In genomic region chr16:726188-726437, GRCh38 we compare ENCODE assay signal across 9 cellular contexts. TPM values are rescaled to one million over a fixed set of nuclear protein-coding genes. Genes with fewer than 3 reads are reported as not detected.
DNase-seq lines count a peak whose midpoint lies in the region; ATAC-seq and TF ChIP-seq lines count a peak whose summit lies in the region.
"Had no signal": no experiment of that assay in that cellular context is flagged by ENCODE, and none has a peak within 500 bp of the region (broad histone marks: within the 10 kb centered on the region; RNA-seq: fewer than 3 reads in every experiment).

No MANE protein-coding gene starts in this region.

- H3K4me1 Mint-ChIP-seq in Calu3 (ENCODE audit: low read depth, unreplicated experiment) (no peaks in the 10 kb centered on the region), osteocyte (ENCODE audit: unreplicated experiment) (peaks cover 3% of the 10 kb centered on the region)

- DNase-seq in Calu3 (no peak), IMR-90 (no peak), coronary artery (ENCODE audit: low spot score) (no peak), osteocyte (ENCODE audit: extremely low spot score, unreplicated experiment) (no peak), NCI-H226 (no peak)
- no peak for DNase-seq in activated CD8-positive, alpha-beta memory T cell treated with anti-CD3 and anti-CD28 coated beads, Interleukin-2, amount 50 U/mL, for 48 hours
- no peak for DNase-seq in activated CD4-positive, alpha-beta T cell treated with anti-CD3 and anti-CD28 coated beads, Interleukin-2, amount 50 U/mL, for 4 hours
- DNase-seq: activated CD8-positive, alpha-beta memory T cell treated with anti-CD3 and anti-CD28 coated beads, Interleukin-2, amount 10 ng/mL, durations not matched to agents 7 days and 5 days; heart left ventricle had no signal

- peaks cover 4% of the 10 kb centered on the region for H4K20me1 ChIP-seq in IMR-90 (ENCODE audit: insufficient read depth, low read length)

- no peaks in the 10 kb centered on the region for H3K27me3 ChIP-seq in IMR-90 (ENCODE audit: control insufficient read depth, insufficient read depth, low read length)

- no peak overlapping the region for H2BK20ac ChIP-seq in IMR-90 (ENCODE audit: low read depth, low read length)

- no peak for TF ChIP-seq CTCF in Calu3 (IDR thresholded peaks at IDR 0.05; ENCODE audit: unreplicated experiment)
- TF ChIP-seq CTCF in IMR-90 (conservative IDR thresholded peaks at IDR 0.05; ENCODE audit: low read depth, low read length) = no peak
- no peak for TF ChIP-seq CTCF in coronary artery (IDR thresholded peaks at IDR 0.05)
- TF ChIP-seq CTCF in osteocyte (IDR thresholded peaks at IDR 0.05) = no peak

- no peak overlapping the region for H3K14ac ChIP-seq in IMR-90 (replicated peaks; ENCODE audit: low read depth, low read length)

- no peak overlapping the region for H2BK15ac ChIP-seq in IMR-90 (ENCODE audit: low read depth, low read length)

- H2AK5ac ChIP-seq in IMR-90 (ENCODE audit: low read depth, low read length) = no peak overlapping the region

- peaks cover 69% of the 10 kb centered on the region for H3K36me3 Mint-ChIP-seq in Calu3 (ENCODE audit: insufficient read depth, unreplicated experiment)
- H3K36me3 Mint-ChIP-seq in osteocyte (ENCODE audit: unreplicated experiment) = no peaks in the 10 kb centered on the region
- H3K36me3 Mint-ChIP-seq: activated CD8-positive, alpha-beta memory T cell treated with anti-CD3 and anti-CD28 coated beads, Interleukin-2, amount 10 ng/mL, durations not matched to agents 7 days and 5 days had no signal

- H2AFZ ChIP-seq in IMR-90 (replicated peaks; ENCODE audit: low read length, poor library complexity) = peak overlapping the region; percentile 38

- no peak for TF ChIP-seq POLR2A in IMR-90 (IDR thresholded peaks at IDR 0.05; ENCODE audit: low read depth, low read length)

- H3K27ac ChIP-seq in IMR-90 (ENCODE audit: insufficient read depth, low read length) (no peak overlapping the region), coronary artery (no peak overlapping the region)

- H3K23ac ChIP-seq in IMR-90 (ENCODE audit: low read depth, low read length) = no peak overlapping the region; the same call in 1 of the 2 replicates

- dilution Hi-C loops in IMR-90 (cut with HindIII; ENCODE audit: low sequenced_read_pairs, unreplicated experiment) = no loop called here

- peaks cover 3% of the 10 kb centered on the region; the same call in 1 of the 2 replicates for H3K36me3 ChIP-seq in IMR-90 (ENCODE audit: control insufficient read depth, insufficient read depth, low read length)

- H3K27me3 Mint-ChIP-seq in Calu3 (ENCODE audit: unreplicated experiment) = no peaks in the 10 kb centered on the region
- H3K27me3 Mint-ChIP-seq in osteocyte (ENCODE audit: unreplicated experiment) = no peaks in the 10 kb centered on the region
- H3K27me3 Mint-ChIP-seq: activated CD8-positive, alpha-beta memory T cell treated with anti-CD3 and anti-CD28 coated beads, Interleukin-2, amount 10 ng/mL, durations not matched to agents 7 days and 5 days had no signal

- peaks cover 12% of the 10 kb centered on the region for H3K4me1 ChIP-seq in IMR-90 (ENCODE audit: control insufficient read depth, insufficient read depth, low read length)

- in situ Hi-C loops in IMR-90 (cut with MboI; ENCODE audit: low sequenced_read_pairs) = no loop called here

- H4K5ac ChIP-seq in IMR-90 (ENCODE audit: low read depth, low read length) = no peak overlapping the region

- intact Hi-C loops in Calu3 (cut with micrococcal nuclease; ENCODE audit: unreplicated experiment) = no loop called here
- intact Hi-C loops in IMR-90 (cut with micrococcal nuclease) = loop anchor here (5.0 kb wide), 1 partner anchor 61 kb away; the partner anchor contains the start of genes CHTF18 and RPUSD1

- no peak overlapping the region for H3K56ac ChIP-seq in IMR-90 (ENCODE audit: extremely low read depth, insufficient read depth, low read length)

- peaks cover 2% of the 10 kb centered on the region; the same call in 1 of the 2 replicates for H3K9me1 ChIP-seq in IMR-90 (ENCODE audit: insufficient read depth, low read length)

- no peak overlapping the region for H3K27ac Mint-ChIP-seq in Calu3 (ENCODE audit: unreplicated experiment)
- no peak overlapping the region for H3K27ac Mint-ChIP-seq in osteocyte (ENCODE audit: unreplicated experiment)
- H3K27ac Mint-ChIP-seq: activated CD8-positive, alpha-beta memory T cell treated with anti-CD3 and anti-CD28 coated beads, Interleukin-2, amount 10 ng/mL, durations not matched to agents 7 days and 5 days had no signal

- H3K9ac ChIP-seq in IMR-90 (ENCODE audit: low read depth, low read length) = no peak overlapping the region

- ATAC-seq in IMR-90 (ENCODE audit: low read depth) = no peak

- no peaks in the 10 kb centered on the region for H3K9me3 ChIP-seq in IMR-90 (ENCODE audit: control insufficient read depth, insufficient read depth, low read length)
- H3K9me3 ChIP-seq: heart left ventricle had no signal

- H3K9me3 Mint-ChIP-seq in Calu3 (ENCODE audit: low read depth, unreplicated experiment) (no peaks in the 10 kb centered on the region), osteocyte (ENCODE audit: unreplicated experiment) (no peaks in the 10 kb centered on the region)

- WGBS in IMR-90 (ENCODE audit: extremely low coverage in 2 of 2, insufficient read length in 1 of 2), 2 experiments = 52% methylated on average over 3 of the region's 9 CpGs; no CpG with 5 or more reads in 1 of the 2 experiments

- H3K4me3 Mint-ChIP-seq in Calu3 (ENCODE audit: low read depth, unreplicated experiment) (peak overlapping the region; percentile 74), osteocyte (ENCODE audit: unreplicated experiment) (peak overlapping the region; percentile 66)

- H3K4ac ChIP-seq in IMR-90 (ENCODE audit: low read depth, low read length) = no peak overlapping the region

- POLR2A ChIA-PET in IMR-90 (lab: Charles Lee; ENCODE audit: unreplicated experiment) = no interaction called here

- H2BK5ac ChIP-seq in IMR-90 (ENCODE audit: low read depth, low read length, poor library complexity, severe bottlenecking) = no peak overlapping the region

- peaks cover 0 to 5% of the 10 kb centered on the region in 2 experiments; a peak in 1 of 4 replicates for H3K79me1 ChIP-seq in IMR-90 (ENCODE audit: low read depth in 1 of 2, low read length in 2 of 2)

- H4K8ac ChIP-seq in IMR-90 (ENCODE audit: low read depth in 2 of 2, low read length in 2 of 2) = peak overlapping the region in 1 of 2 experiments; percentile 66; a peak in 1 of 4 replicates

- H3K4me3 ChIP-seq in IMR-90 (ENCODE audit: insufficient read depth, low read depth, low read length) = no peak overlapping the region
- peak overlapping the region; percentile 72 for H3K4me3 ChIP-seq in coronary artery

- no TSS peak for BruUV-seq in Calu3 (replicated peaks; lab: Mats Ljungman, UMichigan)
- BruUV-seq in IMR-90 (replicated peaks; lab: Mats Ljungman, UMichigan) = no TSS peak

- H3K18ac ChIP-seq in IMR-90 (ENCODE audit: low read depth, low read length) = no peak overlapping the region

- CTCF ChIA-PET in Calu3 (lab: Charles Lee) (interaction anchor here (1.8 kb wide), 1 partner anchor 10 kb away, joined by 10 read pairs; no protein-coding TSS in a partner anchor), IMR-90 (lab: Yijun Ruan, JAX) (no interaction called here)

- no peak overlapping the region for H3K4me2 ChIP-seq in IMR-90 (ENCODE audit: low read depth, low read length)

- H2BK120ac ChIP-seq in IMR-90 (ENCODE audit: low read depth, low read length) = no peak overlapping the region

- no peak for TF ChIP-seq RAD21 in IMR-90 (IDR thresholded peaks at IDR 0.05; ENCODE audit: low read length)

- H2AK9ac ChIP-seq in IMR-90 (replicated peaks; ENCODE audit: low read depth, low read length, poor library complexity) = peak overlapping the region; percentile 93

- no peak overlapping the region for H4K91ac ChIP-seq in IMR-90 (ENCODE audit: insufficient read depth, low read depth, low read length)

TF ChIP-seq in IMR-90, 13 proteins besides CTCF, POLR2A, EP300 and RAD21 (continues in another document):
- no peak for TF ChIP-seq ELK1 (IDR thresholded peaks at IDR 0.05; ENCODE audit: borderline replicate concordance, low read depth, low read length)

RNA-seq across cellular contexts. Expression of gene CCDC78, which starts 0.1 kb away (rescaled TPM):
- total RNA-seq in Calu3 (2022) = 10.0 and 12.5 TPM in 2 replicates
- 0.54 and 0.56 TPM in 2 replicates for total RNA-seq in IMR-90 (2012; rRNA removed)
- polyA plus RNA-seq in IMR-90 (2012; rRNA removed) = 4.6 and 5.5 TPM in 2 replicates
- polyA plus RNA-seq in IMR-90 (2012; cell fraction: cytosol; rRNA removed) = 0.21 and 1.0 TPM in 2 replicates
- 31.9 and 80.5 TPM in 2 replicates for polyA plus RNA-seq in IMR-90 (2012; cell fraction: nucleus; rRNA removed; ENCODE audit: low replicate concordance)
- total RNA-seq in osteocyte = 2.6 and 3.1 TPM in 2 replicates

RNA-seq across cellular contexts. Expression of gene HAGHL, which starts 0.8 kb away (rescaled TPM):
- total RNA-seq in Calu3 (2022) (11.7 and 12.8 TPM in 2 replicates), IMR-90 (2012; rRNA removed) (3.0 and 3.1 TPM in 2 replicates), osteocyte (11.3 and 17.3 TPM in 2 replicates)
- polyA plus RNA-seq in IMR-90 (2012; rRNA removed) = 12.5 and 17.5 TPM in 2 replicates
- polyA plus RNA-seq in IMR-90 (2012; cell fraction: cytosol; rRNA removed) = 12.2 and 17.9 TPM in 2 replicates
- polyA plus RNA-seq in IMR-90 (2012; cell fraction: nucleus; rRNA removed; ENCODE audit: low replicate concordance) = 69.8 and 233 TPM in 2 replicates

RNA-seq across cellular contexts. Expression of gene ANTKMT, which starts 5.2 kb away (rescaled TPM):
- total RNA-seq in Calu3 (2022) (49.6 and 57.2 TPM in 2 replicates), IMR-90 (2012; rRNA removed) (7.3 and 7.5 TPM in 2 replicates), osteocyte (41.5 and 41.7 TPM in 2 replicates)
- polyA plus RNA-seq in IMR-90 (2012; rRNA removed) = 16.2 and 25.7 TPM in 2 replicates
- 62.9 and 94.1 TPM in 2 replicates for polyA plus RNA-seq in IMR-90 (2012; cell fraction: cytosol; rRNA removed)
- 58.1 and 200 TPM in 2 replicates for polyA plus RNA-seq in IMR-90 (2012; cell fraction: nucleus; rRNA removed; ENCODE audit: low replicate concordance)

RNA-seq across cellular contexts. Expression of gene METRN, which starts 11.2 kb away (rescaled TPM):
- total RNA-seq in Calu3 (2022) (51.7 and 61.5 TPM in 2 replicates), IMR-90 (2012; rRNA removed) (6.1 and 8.6 TPM in 2 replicates), osteocyte (48.2 and 49.7 TPM in 2 replicates)
- polyA plus RNA-seq in IMR-90 (2012; rRNA removed) = 48.2 and 91.1 TPM in 2 replicates
- 17.8 and 53.0 TPM in 2 replicates for polyA plus RNA-seq in IMR-90 (2012; cell fraction: cytosol; rRNA removed)
- 15.9 and 43.0 TPM in 2 replicates for polyA plus RNA-seq in IMR-90 (2012; cell fraction: nucleus; rRNA removed; ENCODE audit: low replicate concordance)

RNA-seq across cellular contexts. Expression of gene CIAO3, which starts 14.7 kb away (rescaled TPM):
- total RNA-seq in Calu3 (2022) (51.9 and 58.4 TPM in 2 replicates), IMR-90 (2012; rRNA removed) (13.9 and 17.0 TPM in 2 replicates), osteocyte (31.4 and 31.5 TPM in 2 replicates)
- 20.2 and 20.5 TPM in 2 replicates for polyA plus RNA-seq in IMR-90 (2012; rRNA removed)
- 9.3 and 15.1 TPM in 2 replicates for polyA plus RNA-seq in IMR-90 (2012; cell fraction: cytosol; rRNA removed)
- polyA plus RNA-seq in IMR-90 (2012; cell fraction: nucleus; rRNA removed; ENCODE audit: low replicate concordance) = 56.8 and 112 TPM in 2 replicates
